In genomic region chr19:40607898-40608621, GRCh38 we compare ENCODE assay signal across 12 cellular contexts. TPM values are rescaled to one million over a fixed set of nuclear protein-coding genes. Genes with fewer than 3 reads are reported as not detected.
A peak's percentile ranks its signal among the peaks of the same experiment; 100 is the strongest.
DNase-seq lines count a peak whose midpoint lies in the region; TF ChIP-seq lines count a peak whose summit lies in the region.
"Had no signal": no experiment of that assay in that cellular context is flagged by ENCODE, and none has a peak within 500 bp of the region (broad histone marks: within the 10 kb centered on the region; RNA-seq: fewer than 3 reads in every experiment).

No MANE protein-coding gene starts in this region.

- H3K27me3 Mint-ChIP-seq in Calu3 (ENCODE audit: unreplicated experiment) (peaks cover 49% of the 10 kb centered on the region), osteocyte (ENCODE audit: unreplicated experiment) (peaks cover 4% of the 10 kb centered on the region)
- H3K27me3 Mint-ChIP-seq in dendritic cell treated with granulocyte-macrophage colony-stimulating factor and Interleukin-4, amounts not matched to agents 40 ng/mL and 50 ng/mL, for 4 days: peaks cover 79% of the 10 kb centered on the region

- H3K9me3 Mint-ChIP-seq in Calu3 (ENCODE audit: low read depth, unreplicated experiment) (no peaks in the 10 kb centered on the region), osteocyte (ENCODE audit: unreplicated experiment) (no peaks in the 10 kb centered on the region)
- H3K9me3 Mint-ChIP-seq in dendritic cell treated with granulocyte-macrophage colony-stimulating factor and Interleukin-4, amounts not matched to agents 40 ng/mL and 50 ng/mL, for 4 days: no peaks in the 10 kb centered on the region

- intact Hi-C loops in Calu3 (cut with micrococcal nuclease; ENCODE audit: unreplicated experiment): no loop called here
- intact Hi-C loops in dendritic cell treated with granulocyte-macrophage colony-stimulating factor and Interleukin-4, amounts not matched to agents 40 ng/mL and 50 ng/mL, for 4 days (cut with micrococcal nuclease): no loop called here

- POLR2A ChIA-PET in RWPE1 (lab: Yijun Ruan, JAX; ENCODE audit: low non-redundant PET): no interaction called here

- H3K4me1 Mint-ChIP-seq in Calu3 (ENCODE audit: low read depth, unreplicated experiment) (peaks cover 70% of the 10 kb centered on the region), osteocyte (ENCODE audit: unreplicated experiment) (peaks cover 43% of the 10 kb centered on the region)
- peaks cover 90% of the 10 kb centered on the region for H3K4me1 Mint-ChIP-seq in dendritic cell treated with granulocyte-macrophage colony-stimulating factor and Interleukin-4, amounts not matched to agents 40 ng/mL and 50 ng/mL, for 4 days (ENCODE audit: low read depth)

- no peak for TF ChIP-seq CTCF in Calu3 (IDR thresholded peaks at IDR 0.05; ENCODE audit: unreplicated experiment)
- no peak for TF ChIP-seq CTCF in RWPE1 (conservative IDR thresholded peaks at IDR 0.05; ENCODE audit: low read depth)
- TF ChIP-seq CTCF in osteocyte (IDR thresholded peaks at IDR 0.05): no peak

- peak overlapping the region; percentile 99 for H3K27ac ChIP-seq in RWPE1

- H3K36me3 Mint-ChIP-seq in Calu3 (ENCODE audit: insufficient read depth, unreplicated experiment): peaks cover 67% of the 10 kb centered on the region
- peaks cover 4% of the 10 kb centered on the region for H3K36me3 Mint-ChIP-seq in dendritic cell treated with granulocyte-macrophage colony-stimulating factor and Interleukin-4, amounts not matched to agents 40 ng/mL and 50 ng/mL, for 4 days (ENCODE audit: low read depth)
- no peaks in the 10 kb centered on the region for H3K36me3 Mint-ChIP-seq in osteocyte (ENCODE audit: unreplicated experiment)

- DNase-seq in Calu3 (no peak), RWPE1 (ENCODE audit: low spot score) (no peak), osteocyte (ENCODE audit: extremely low spot score, unreplicated experiment) (no peak), globus pallidus (ENCODE audit: low spot score) (no peak), NCI-H226 (no peak), activated gamma-delta T cell treated with Interleukin-2 at 50 U/mL for 16 hours (no peak)
- DNase-seq: activated CD8-positive, alpha-beta memory T cell treated with anti-CD3 and anti-CD28 coated beads, Interleukin-2, amount 50 U/mL, for 4 hours; GF-D8; Kasumi-1; NCI-H1694; NCI-H774 had no signal

- peak overlapping the region; percentile 5 for H3K27ac Mint-ChIP-seq in Calu3 (ENCODE audit: unreplicated experiment)
- peak overlapping the region; percentile 17 for H3K27ac Mint-ChIP-seq in dendritic cell treated with granulocyte-macrophage colony-stimulating factor and Interleukin-4, amounts not matched to agents 40 ng/mL and 50 ng/mL, for 4 days
- peak overlapping the region; percentile 16 for H3K27ac Mint-ChIP-seq in osteocyte (ENCODE audit: unreplicated experiment)

- CTCF ChIA-PET in Calu3 (lab: Charles Lee) (interaction anchor here (0.7 kb wide), 1 partner anchor 115 kb away, joined by 4 read pairs; no protein-coding TSS in a partner anchor), RWPE1 (lab: Yijun Ruan, JAX) (interaction anchor here (3.7 kb wide), 1 partner anchor 26 kb away, joined by 18 read pairs; no protein-coding TSS in a partner anchor)

- no TSS peak for BruUV-seq in Calu3 (replicated peaks; lab: Mats Ljungman, UMichigan)

- H3K4me3 Mint-ChIP-seq in Calu3 (ENCODE audit: low read depth, unreplicated experiment) (peak overlapping the region; percentile 69), osteocyte (ENCODE audit: unreplicated experiment) (no peak overlapping the region)
- H3K4me3 Mint-ChIP-seq in dendritic cell treated with granulocyte-macrophage colony-stimulating factor and Interleukin-4, amounts not matched to agents 40 ng/mL and 50 ng/mL, for 4 days: no peak overlapping the region

RNA-seq across cellular contexts. Expression of gene LTBP4, which starts 6.9 kb away (rescaled TPM):
- 14.1 and 20.3 TPM in 2 replicates for total RNA-seq in Calu3 (2022)
- total RNA-seq in osteocyte: 85.9 and 93.6 TPM in 2 replicates

RNA-seq across cellular contexts. Expression of gene SHKBP1, which starts 31.4 kb away (rescaled TPM):
- total RNA-seq in Calu3 (2022): 117 TPM in 2 replicates
- 53.3 and 53.8 TPM in 2 replicates for total RNA-seq in osteocyte
